Comparison of ENCODE assay signal across 8 cellular contexts in genomic region chr9:137277329-137278041, GRCh38. TPM values are rescaled to one million over a fixed set of nuclear protein-coding genes. Genes with fewer than 3 reads are reported as not detected.
A peak's percentile ranks its signal among the peaks of the same experiment; 100 is the strongest.
DNase-seq lines count a peak whose midpoint lies in the region; ATAC-seq and TF ChIP-seq lines count a peak whose summit lies in the region.

Gene TOR4A (plus strand): TSS chr9:137277726. CDS start chr9:137278690, 964 bp downstream.

- TF ChIP-seq CTCF in chondrocyte (IDR thresholded peaks at IDR 0.05) = peak; percentile 18

- H3K4me1 Mint-ChIP-seq in chondrocyte (ENCODE audit: low read depth) = peaks cover 31% of the 10 kb centered on the region

- peak within 1 kb of the TSS; percentile 91 for H3K27ac Mint-ChIP-seq in chondrocyte (ENCODE audit: unreplicated experiment)

- ATAC-seq in GM18517 (IDR thresholded peaks at IDR 0.05; ENCODE audit: unreplicated experiment) = peak; percentile 73
- ATAC-seq in HG03025 (IDR thresholded peaks at IDR 0.05; ENCODE audit: low FRiP score, unreplicated experiment) = peak; percentile 50
- ATAC-seq in stimulated activated naive CD8-positive, alpha-beta T cell treated with anti-CD3 and anti-CD28 coated beads, Interleukin-15, Interleukin-2, amounts not matched to agents 100 U/mL and 50 U/mL, for 24 hours = peak; percentile 67

- H3K9me3 Mint-ChIP-seq in chondrocyte (ENCODE audit: low read depth) = no peaks in the 10 kb centered on the region

- H3K27me3 Mint-ChIP-seq in chondrocyte (ENCODE audit: low read depth) = no peaks in the 10 kb centered on the region

- H3K36me3 Mint-ChIP-seq in chondrocyte (ENCODE audit: low read depth) = peaks cover 3% of the 10 kb centered on the region

- DNase-seq in AG08396 (ENCODE audit: low spot score) (peak; percentile 93), RPMI8226 (peak; percentile 94), chondrocyte (ENCODE audit: low spot score) (peak; percentile 93), kidney glomerular epithelial cell (lab: John Stamatoyannopoulos, UW) (peak; percentile 46), DMS53 treated with DMSO at 0.1 percent for 48 hours (lab: John Stamatoyannopoulos, UW; ENCODE audit: unreplicated experiment) (no peak)
- DNase-seq in stimulated activated naive CD8-positive, alpha-beta T cell treated with anti-CD3 and anti-CD28 coated beads, Interleukin-15, Interleukin-2, amounts not matched to agents 100 U/mL and 50 U/mL, for 24 hours = peak; percentile 68

- H3K4me3 Mint-ChIP-seq in chondrocyte (ENCODE audit: unreplicated experiment) = peak within 1 kb of the TSS; percentile 61

RNA-seq across cellular contexts. Expression of gene TOR4A, which starts in this region (rescaled TPM):
- 0.85 to 3.5 TPM (median 3.4 TPM) in 3 replicates for total RNA-seq in chondrocyte
